ENCODE assay signal across 17 cellular contexts in the genomic region with DNA sequence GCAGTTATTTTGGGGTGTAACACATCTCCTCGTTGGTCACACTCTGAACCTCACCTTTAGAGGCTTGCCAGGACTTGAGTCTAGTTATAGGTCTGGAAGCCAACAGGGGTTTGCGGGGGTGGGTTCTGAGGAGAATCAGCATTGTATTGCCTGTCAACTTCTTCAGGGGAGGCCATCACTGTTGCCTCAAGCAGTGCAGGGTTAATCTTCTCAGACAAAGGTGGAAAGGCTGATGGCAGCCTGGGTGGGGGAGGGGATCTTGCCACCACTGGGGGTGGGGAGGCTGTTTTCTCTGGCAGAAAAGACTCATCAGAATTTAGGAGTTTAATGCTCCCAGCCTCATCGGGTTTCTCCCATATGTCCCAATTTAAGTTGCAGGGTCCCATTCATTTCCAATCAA.
DNase-seq lines count a peak whose midpoint lies in the region; ATAC-seq and TF ChIP-seq lines count a peak whose summit lies in the region.
"Had no signal": no experiment of that assay in that cellular context is flagged by ENCODE, and none has a peak within 500 bp of the region (broad histone marks: within the 10 kb centered on the region; RNA-seq: fewer than 3 reads in every experiment).

No MANE protein-coding gene starts in this region.

- no peak overlapping the region for H3K56ac ChIP-seq in mesendoderm (ENCODE audit: low read length)

- H3K18ac ChIP-seq in mesendoderm (ENCODE audit: low read length) = no peak overlapping the region

- no CpG with 5 or more reads among the region's 3 CpGs for WGBS in mesendoderm (ENCODE audit: extremely low coverage, insufficient coverage, low lambda C conversion rate)

- H3K9me3 ChIP-seq in mucosa of descending colon = no peaks in the 10 kb centered on the region
- H3K9me3 ChIP-seq: A549, Caco-2, HAP-1 had no signal

- no peak overlapping the region for H3K23ac ChIP-seq in mesendoderm (ENCODE audit: low read length)

- no peak overlapping the region for H2AK5ac ChIP-seq in mesendoderm (ENCODE audit: low read length)

- H3K4me1 ChIP-seq in mesendoderm (ENCODE audit: control insufficient read depth, low read depth, low read length) (no peaks in the 10 kb centered on the region), mucosa of descending colon (ENCODE audit: low read depth) (no peaks in the 10 kb centered on the region)
- H3K4me1 ChIP-seq: A549, Caco-2, HAP-1 had no signal

- H4K8ac ChIP-seq in mesendoderm (ENCODE audit: low read depth, low read length) = no peak overlapping the region

- H2BK120ac ChIP-seq in mesendoderm (ENCODE audit: low read depth, low read length) = no peak overlapping the region

- no peak for ATAC-seq in mucosa of descending colon
- ATAC-seq: A549 had no signal

- H3K4me3 ChIP-seq in mesendoderm (ENCODE audit: low read length) = no peak overlapping the region
- no peak overlapping the region for H3K4me3 ChIP-seq in mucosa of descending colon
- H3K4me3 ChIP-seq: A549, HAP-1 had no signal

- H3K4ac ChIP-seq in mesendoderm (ENCODE audit: low read depth, low read length) = no peak overlapping the region

- in situ Hi-C loops in KBM-7 (cut with MboI; ENCODE audit: low pct_unique_long_range_greater_than_20kb, low sequenced_read_pairs) = no loop called here

- H2BK15ac ChIP-seq in mesendoderm (replicated peaks; ENCODE audit: low read depth) = no peak overlapping the region

- H3K36me3 ChIP-seq in mesendoderm (ENCODE audit: control insufficient read depth, insufficient read depth, low read length) (no peaks in the 10 kb centered on the region), mucosa of descending colon (ENCODE audit: low read depth) (no peaks in the 10 kb centered on the region)
- H3K36me3 ChIP-seq: HAP-1 had no signal

- no peak overlapping the region for H4K5ac ChIP-seq in mesendoderm (ENCODE audit: low read length)

- H3K27me3 ChIP-seq in mesendoderm (ENCODE audit: insufficient read depth, low read length, poor library complexity) = no peaks in the 10 kb centered on the region

- H3K79me1 ChIP-seq in mesendoderm (ENCODE audit: low read length) = no peaks in the 10 kb centered on the region

- H2BK5ac ChIP-seq in mesendoderm (ENCODE audit: low read length) = no peak overlapping the region

- no peak for TF ChIP-seq CTCF in mucosa of descending colon (IDR thresholded peaks at IDR 0.05)

- intact Hi-C loops in mucosa of descending colon (cut with DNase I, micrococcal nuclease) = no loop called here

- no peaks in the 10 kb centered on the region for H3K79me2 ChIP-seq in mesendoderm (ENCODE audit: control insufficient read depth, insufficient read depth, low read length)

- no peak overlapping the region for H3K4me2 ChIP-seq in mesendoderm (ENCODE audit: low read length)
- H3K4me2 ChIP-seq: A549 had no signal

- no peak overlapping the region for H3K9ac ChIP-seq in mesendoderm (ENCODE audit: low read length)

- peak; percentile 0 for DNase-seq in NCI-H82 (lab: John Stamatoyannopoulos, UW)
- no peak for DNase-seq in NCI-H82 treated with DMSO at 0.1 percent for 48 hours (lab: John Stamatoyannopoulos, UW; ENCODE audit: unreplicated experiment)
- peak; percentile 54 for DNase-seq in ecto neural progenitor cell (ENCODE audit: low spot score)
- peak; percentile 23 for DNase-seq in mesendoderm
- DNase-seq in activated CD4-positive, alpha-beta T cell treated with anti-CD3 and anti-CD28 coated beads for 4 hours = no peak
- no peak for DNase-seq in KBM-7
- no peak for DNase-seq in mucosa of descending colon
- DNase-seq in cerebellum (ENCODE audit: low spot score) = no peak
- DNase-seq: AML-193; Caco-2; CD4-positive, alpha-beta T cell; GDM1; GOT3 had no signal

- H3K27ac ChIP-seq in mesendoderm (ENCODE audit: low read depth, low read length) = no peak overlapping the region
- H3K27ac ChIP-seq: 22Rv1, A549, C4-2B had no signal

Comparison
In these comparisons a context has a peak if more than half of its experiments do, and no peak if none do; other contexts are left out.
1. DNase-seq: peak in NCI-H82 (single experiment), ecto neural progenitor cell (single experiment) and mesendoderm (single experiment); none in NCI-H82 treated with DMSO at 0.1 percent for 48 hours (single experiment), activated CD4-positive, alpha-beta T cell treated with anti-CD3 and anti-CD28 coated beads for 4 hours (0 of 2), KBM-7 (single experiment), mucosa of descending colon (0 of 3) and cerebellum (single experiment).